Comparison of ENCODE assay signal across 9 cellular contexts in the genomic region with DNA sequence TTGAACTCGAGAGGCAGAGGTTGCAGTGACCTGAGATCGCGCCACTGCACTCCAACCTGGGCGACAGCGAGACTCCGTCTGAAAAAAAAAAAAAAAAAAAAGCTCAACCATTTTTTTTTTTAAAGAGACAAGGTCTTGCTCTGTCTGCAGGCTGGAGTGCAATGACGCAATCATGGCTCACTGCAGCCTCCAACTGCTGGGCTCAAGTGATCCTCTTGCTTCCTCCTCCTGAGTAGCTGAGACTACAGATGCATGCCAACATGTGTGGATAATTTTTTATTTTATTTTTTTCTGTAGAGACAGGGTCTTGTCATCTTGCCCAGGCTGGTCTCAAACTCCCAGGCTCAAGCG. TPM values are rescaled to one million over a fixed set of nuclear protein-coding genes. Genes with fewer than 3 reads are reported as not detected.
DNase-seq lines count a peak whose midpoint lies in the region; ATAC-seq and TF ChIP-seq lines count a peak whose summit lies in the region.
"Had no signal": no experiment of that assay in that cellular context is flagged by ENCODE, and none has a peak within 500 bp of the region (broad histone marks: within the 10 kb centered on the region; RNA-seq: fewer than 3 reads in every experiment).

No MANE protein-coding gene starts in this region.

- peak; percentile 36 to 51 for ATAC-seq in activated T-cell treated with anti-CD3 and anti-CD28 coated beads, Interleukin-2, amount 50 U/mL, for 4 hours
- ATAC-seq in stimulated activated naive CD8-positive, alpha-beta T cell treated with anti-CD3 and anti-CD28 coated beads, Interleukin-15, Interleukin-2, amounts not matched to agents 100 U/mL and 50 U/mL, for 24 hours, result peak; percentile 28
- ATAC-seq in GM18907 (IDR thresholded peaks at IDR 0.05; ENCODE audit: unreplicated experiment) (no peak), omental fat pad (ENCODE audit: low FRiP score) (no peak), HG03108 (IDR thresholded peaks at IDR 0.05; ENCODE audit: unreplicated experiment) (no peak)

- H3K36me3 Mint-ChIP-seq in activated T-cell treated with anti-CD3 and anti-CD28 coated beads, Interleukin-2, amount 50 U/mL, for 4 hours (ENCODE audit: insufficient read depth), result no peaks in the 10 kb centered on the region

- peaks cover 18% of the 10 kb centered on the region for H3K27me3 Mint-ChIP-seq in activated T-cell treated with anti-CD3 and anti-CD28 coated beads, Interleukin-2, amount 50 U/mL, for 4 hours (ENCODE audit: low read depth)

- no peak for DNase-seq in activated T-cell treated with anti-CD3 and anti-CD28 coated beads, Interleukin-2, amount 50 U/mL, for 4 hours
- DNase-seq in activated T-cell treated with anti-CD3 and anti-CD28 coated beads, Interleukin-2, amount 50 U/mL, for 1 hour, result no peak
- DNase-seq in SK-N-DZ (ENCODE audit: low spot score) (peak; percentile 30), foreskin fibroblast (peak; percentile 85 to 91), omental fat pad (ENCODE audit: low spot score) (no peak)
- no peak for DNase-seq in stimulated activated naive CD8-positive, alpha-beta T cell treated with anti-CD3 and anti-CD28 coated beads, Interleukin-15, Interleukin-2, amounts not matched to agents 100 U/mL and 50 U/mL, for 24 hours

- no peak overlapping the region for H3K4me3 Mint-ChIP-seq in activated T-cell treated with anti-CD3 and anti-CD28 coated beads, Interleukin-2, amount 50 U/mL, for 4 hours

- no peaks in the 10 kb centered on the region for H3K9me3 Mint-ChIP-seq in activated T-cell treated with anti-CD3 and anti-CD28 coated beads, Interleukin-2, amount 50 U/mL, for 4 hours

- no peak overlapping the region for H3K4me3 ChIP-seq in foreskin fibroblast (ENCODE audit: low read depth in 1 of 2, low read length in 2 of 2)

- no peaks in the 10 kb centered on the region for H3K4me1 Mint-ChIP-seq in activated T-cell treated with anti-CD3 and anti-CD28 coated beads, Interleukin-2, amount 50 U/mL, for 4 hours (ENCODE audit: low read depth)

- TF ChIP-seq CTCF in foreskin fibroblast (IDR thresholded peaks at IDR 0.05; ENCODE audit: low read depth, low read length), result no peak
- no peak for TF ChIP-seq CTCF in omental fat pad (IDR thresholded peaks at IDR 0.05)

RNA-seq across cellular contexts. Expression of a gene that starts 10.3 kb away (rescaled TPM):
- under 1 TPM; 0.26 to 0.66 (median 0.43) TPM for total RNA-seq in activated T-cell treated with anti-CD3 and anti-CD28 coated beads, Interleukin-2, amount 50 U/mL, for 4 hours
- 1.4 and 1.8 TPM in 2 replicates for polyA plus RNA-seq in SK-N-DZ (2014; cell fraction: cytosol; rRNA removed)
- 1.4 and 2.4 TPM in 2 replicates for polyA plus RNA-seq in SK-N-DZ (2014; cell fraction: nucleus; rRNA removed)
- 100 to 1,000 TPM in 3 of 4 donors, 10 to 100 TPM in 1; 93.5 to 184 (median 124) TPM for total RNA-seq in omental fat pad
- polyA plus RNA-seq: neural cell had no signal

RNA-seq across cellular contexts. Expression of a gene that starts 21.8 kb away (rescaled TPM):
- total RNA-seq in activated T-cell treated with anti-CD3 and anti-CD28 coated beads, Interleukin-2, amount 50 U/mL, for 4 hours, result 100 to 1,000 TPM; 260 to 295 (median 277) TPM
- 59.7 and 71.5 TPM in 2 replicates for polyA plus RNA-seq in SK-N-DZ (2014; cell fraction: cytosol; rRNA removed)
- polyA plus RNA-seq in SK-N-DZ (2014; cell fraction: nucleus; rRNA removed), result 51.6 and 76.7 TPM in 2 replicates
- 100 to 1,000 TPM; 212 to 267 (median 232) TPM for total RNA-seq in omental fat pad

RNA-seq across cellular contexts. Expression of a gene that starts 55.0 kb away (rescaled TPM):
- total RNA-seq in activated T-cell treated with anti-CD3 and anti-CD28 coated beads, Interleukin-2, amount 50 U/mL, for 4 hours, result 10 to 100 TPM; 57.7 to 68.0 (median 62.5) TPM
- polyA plus RNA-seq in SK-N-DZ (2014; cell fraction: cytosol; rRNA removed), result 93.6 and 100 TPM in 2 replicates
- 68.9 and 83.5 TPM in 2 replicates for polyA plus RNA-seq in SK-N-DZ (2014; cell fraction: nucleus; rRNA removed)
- 100 to 1,000 TPM; 198 to 420 (median 334) TPM for total RNA-seq in omental fat pad

Comparison
In these comparisons a context has a peak if more than half of its experiments do, and no peak if none do; other contexts are left out.
1. ATAC-seq: peak in activated T-cell treated with anti-CD3 and anti-CD28 coated beads, Interleukin-2, amount 50 U/mL, for 4 hours (2 of 2) and stimulated activated naive CD8-positive, alpha-beta T cell treated with anti-CD3 and anti-CD28 coated beads, Interleukin-15, Interleukin-2, amounts not matched to agents 100 U/mL and 50 U/mL, for 24 hours (single experiment); none in GM18907 (single experiment), omental fat pad (single experiment) and HG03108 (single experiment).
2. DNase-seq: peak in SK-N-DZ (single experiment) and foreskin fibroblast (2 of 2); none in activated T-cell treated with anti-CD3 and anti-CD28 coated beads, Interleukin-2, amount 50 U/mL, for 4 hours (single experiment), activated T-cell treated with anti-CD3 and anti-CD28 coated beads, Interleukin-2, amount 50 U/mL, for 1 hour (single experiment), stimulated activated naive CD8-positive, alpha-beta T cell treated with anti-CD3 and anti-CD28 coated beads, Interleukin-15, Interleukin-2, amounts not matched to agents 100 U/mL and 50 U/mL, for 24 hours (single experiment) and omental fat pad (single experiment).
3. RNA of a gene that starts 10.3 kb away (total RNA-seq): 93.5 to 184 TPM in omental fat pad; 0.26 to 0.66 TPM in activated T-cell treated with anti-CD3 and anti-CD28 coated beads, Interleukin-2, amount 50 U/mL, for 4 hours; every median in the first group is over 10 times any median in the second.